In the genomic region with DNA sequence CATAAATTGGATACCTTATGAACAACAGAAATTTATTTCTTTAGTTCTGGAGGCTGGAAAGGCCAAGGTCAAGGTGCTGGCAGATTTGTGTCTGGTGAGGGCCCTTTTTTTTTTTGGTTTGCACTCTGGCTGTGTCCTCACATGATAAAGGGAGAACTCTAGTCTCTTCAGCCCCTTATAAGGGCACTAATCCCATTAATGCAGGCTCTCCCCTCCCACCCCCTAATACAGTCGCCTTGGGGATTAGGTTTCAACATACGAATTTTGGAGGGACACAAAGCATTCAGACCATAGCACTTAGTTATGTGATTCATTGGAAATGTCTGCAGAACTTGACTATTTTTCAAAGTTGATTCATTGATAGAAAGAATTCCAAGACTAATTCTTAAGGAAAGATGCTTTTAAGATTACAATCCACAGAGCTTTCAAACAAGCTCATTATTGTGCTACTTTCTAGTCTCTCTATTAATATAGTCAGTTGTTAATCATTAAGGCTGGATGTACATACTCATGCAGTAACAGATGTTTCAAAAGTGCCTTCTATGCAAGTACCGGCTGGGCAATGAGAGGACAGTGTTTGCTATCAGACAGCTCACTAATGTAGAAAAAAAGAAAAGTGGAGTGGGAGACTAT, we compare ENCODE assay signal across 20 cellular contexts.
DNase-seq lines count a peak whose midpoint lies in the region; ATAC-seq and TF ChIP-seq lines count a peak whose summit lies in the region.
"Had no signal": no experiment of that assay in that cellular context is flagged by ENCODE, and none has a peak within 500 bp of the region (broad histone marks: within the 10 kb centered on the region; RNA-seq: fewer than 3 reads in every experiment).

No MANE protein-coding gene starts in this region.

- 82% methylated on average over 3 of the region's 3 CpGs for WGBS in esophagus muscularis mucosa

- H3K4me1 Mint-ChIP-seq in activated naive CD4-positive, alpha-beta T cell treated with anti-CD3 and anti-CD28 coated beads for 36 hours (ENCODE audit: low read depth): no peaks in the 10 kb centered on the region
- H3K4me1 Mint-ChIP-seq: activated CD4-positive, alpha-beta memory T cell treated with anti-CD3 and anti-CD28 coated beads, Interleukin-2, amount 10 ng/mL, durations not matched to agents 7 days and 5 days had no signal

- H3K36me3 ChIP-seq in right atrium auricular region (no peaks in the 10 kb centered on the region), esophagus muscularis mucosa (peaks cover 0 to 5% (median 0%) of the 10 kb centered on the region in 4 donors)
- H3K36me3 ChIP-seq: right lobe of liver, SJSA1 had no signal

- intact Hi-C loops in esophagus muscularis mucosa (cut with DNase I): no loop called here
- intact Hi-C loops in activated naive CD4-positive, alpha-beta T cell treated with anti-CD3 and anti-CD28 coated beads for 36 hours (cut with micrococcal nuclease): no loop called here

- no peak overlapping the region for H3K27ac ChIP-seq in right atrium auricular region
- no peak overlapping the region for H3K27ac ChIP-seq in esophagus muscularis mucosa (replicated peaks in 1 of 4)
- H3K27ac ChIP-seq: right lobe of liver, SJSA1 had no signal

- H3K4me3 ChIP-seq in right atrium auricular region: no peak overlapping the region
- H3K4me3 ChIP-seq in esophagus muscularis mucosa: no peak overlapping the region
- H3K4me3 ChIP-seq: right lobe of liver, SJSA1 had no signal

- TF ChIP-seq CTCF in right atrium auricular region (IDR thresholded peaks at IDR 0.05) (no peak), esophagus muscularis mucosa (IDR thresholded peaks at IDR 0.05) (no peak)

- DNase-seq in foreskin melanocyte: peak; percentile 8
- DNase-seq in right atrium auricular region (ENCODE audit: low spot score): no peak
- no peak for DNase-seq in esophagus muscularis mucosa (ENCODE audit: extremely low spot score)
- no peak for DNase-seq in activated naive CD4-positive, alpha-beta T cell treated with anti-CD3 and anti-CD28 coated beads for 36 hours
- DNase-seq in RKO (ENCODE audit: low spot score): no peak
- DNase-seq: activated CD4-positive, alpha-beta memory T cell treated with anti-CD3 and anti-CD28 coated beads, Interleukin-2, amount 10 ng/mL, durations not matched to agents 7 days and 5 days; activated T-cell treated with anti-CD3 and anti-CD28 coated beads, Interleukin-2, amount 50 U/mL, for 72 hours; caudate nucleus; effector CD8-positive, alpha-beta T cell; kidney glomerular epithelial cell; midbrain; MV-4-11; NCI-H226; right lobe of liver; stimulated activated CD4-positive, alpha-beta T cell treated with anti-CD3 and anti-CD28 coated beads, Interleukin-2, amount 100 ng/mL, for 24 hours had no signal

- H3K9me3 ChIP-seq in right atrium auricular region: no peaks in the 10 kb centered on the region
- H3K9me3 ChIP-seq in esophagus muscularis mucosa: no peaks in the 10 kb centered on the region
- H3K9me3 ChIP-seq: right lobe of liver, SJSA1 had no signal

- H3K4me1 ChIP-seq in right atrium auricular region: no peaks in the 10 kb centered on the region
- H3K4me1 ChIP-seq in esophagus muscularis mucosa: no peaks in the 10 kb centered on the region

- no peaks in the 10 kb centered on the region for H3K27me3 ChIP-seq in right atrium auricular region
- no peaks in the 10 kb centered on the region for H3K27me3 ChIP-seq in esophagus muscularis mucosa
- H3K27me3 ChIP-seq: right lobe of liver, SJSA1 had no signal

- no peak overlapping the region for H3K4me3 Mint-ChIP-seq in activated naive CD4-positive, alpha-beta T cell treated with anti-CD3 and anti-CD28 coated beads for 36 hours
- H3K4me3 Mint-ChIP-seq: activated CD4-positive, alpha-beta memory T cell treated with anti-CD3 and anti-CD28 coated beads, Interleukin-2, amount 10 ng/mL, durations not matched to agents 7 days and 5 days; activated T-cell treated with anti-CD3 and anti-CD28 coated beads, Interleukin-2, amount 50 U/mL, for 72 hours; B cell had no signal

- TF ChIP-seq POLR2A in esophagus muscularis mucosa (IDR thresholded peaks at IDR 0.05; ENCODE audit: low read depth): no peak

- CTCF ChIA-PET in activated naive CD4-positive, alpha-beta T cell treated with anti-CD3 and anti-CD28 coated beads for 36 hours (lab: Charles Lee): no interaction called here

- no peak for TF ChIP-seq EP300 in esophagus muscularis mucosa (IDR thresholded peaks at IDR 0.05)

- peaks cover 5% of the 10 kb centered on the region for H3K36me3 Mint-ChIP-seq in activated naive CD4-positive, alpha-beta T cell treated with anti-CD3 and anti-CD28 coated beads for 36 hours (ENCODE audit: low read depth)

- H3K27me3 Mint-ChIP-seq in activated naive CD4-positive, alpha-beta T cell treated with anti-CD3 and anti-CD28 coated beads for 36 hours (ENCODE audit: low read depth): no peaks in the 10 kb centered on the region
- H3K27me3 Mint-ChIP-seq: activated CD4-positive, alpha-beta memory T cell treated with anti-CD3 and anti-CD28 coated beads, Interleukin-2, amount 10 ng/mL, durations not matched to agents 7 days and 5 days; B cell had no signal

- no peak overlapping the region for H3K27ac Mint-ChIP-seq in activated naive CD4-positive, alpha-beta T cell treated with anti-CD3 and anti-CD28 coated beads for 36 hours
- H3K27ac Mint-ChIP-seq: activated CD4-positive, alpha-beta memory T cell treated with anti-CD3 and anti-CD28 coated beads, Interleukin-2, amount 10 ng/mL, durations not matched to agents 7 days and 5 days; activated T-cell treated with anti-CD3 and anti-CD28 coated beads, Interleukin-2, amount 50 U/mL, for 72 hours; B cell had no signal

- H3K9me3 Mint-ChIP-seq in activated naive CD4-positive, alpha-beta T cell treated with anti-CD3 and anti-CD28 coated beads for 36 hours: no peaks in the 10 kb centered on the region
- H3K9me3 Mint-ChIP-seq: activated CD4-positive, alpha-beta memory T cell treated with anti-CD3 and anti-CD28 coated beads, Interleukin-2, amount 10 ng/mL, durations not matched to agents 7 days and 5 days; activated T-cell treated with anti-CD3 and anti-CD28 coated beads, Interleukin-2, amount 50 U/mL, for 72 hours had no signal

- peak; percentile 85 for ATAC-seq in GM18511 (IDR thresholded peaks at IDR 0.05; ENCODE audit: unreplicated experiment)
- peak; percentile 74 for ATAC-seq in GM21423 (IDR thresholded peaks at IDR 0.05; ENCODE audit: unreplicated experiment)
- peak; percentile 65 for ATAC-seq in HG03342 (IDR thresholded peaks at IDR 0.05; ENCODE audit: unreplicated experiment)
- ATAC-seq: activated T-cell treated with anti-CD3 and anti-CD28 coated beads, Interleukin-2, amount 50 U/mL, for 72 hours; right lobe of liver had no signal
